ENCODE assay signal across 25 cellular contexts in the genomic region with DNA sequence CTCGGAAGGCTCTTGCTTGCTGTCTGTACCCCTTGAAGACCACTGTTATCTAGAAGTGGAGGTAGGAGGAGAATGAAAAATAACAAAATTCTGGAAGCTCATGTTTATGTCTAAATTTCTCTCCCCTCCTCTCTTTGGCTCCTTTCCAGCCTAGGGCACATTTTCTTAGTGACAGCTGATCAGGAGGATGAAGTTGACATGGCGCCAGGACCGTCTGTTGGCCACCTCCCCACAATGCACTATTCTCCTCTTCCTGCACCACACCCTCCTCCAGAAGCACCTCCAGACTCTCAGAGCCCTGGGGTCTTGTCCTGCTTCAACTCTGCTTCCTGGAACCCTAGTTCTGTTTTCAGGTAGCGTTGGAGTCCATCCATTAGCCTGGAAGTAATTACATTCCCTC. TPM values are rescaled to one million over a fixed set of nuclear protein-coding genes. Genes with fewer than 3 reads are reported as not detected.
"Had no signal": no experiment of that assay in that cellular context is flagged by ENCODE, and none has a peak within 500 bp of the region (broad histone marks: within the 10 kb centered on the region; RNA-seq: fewer than 3 reads in every experiment).

No MANE protein-coding gene starts in this region.

- H3K9me3 Mint-ChIP-seq: natural killer cell; stimulated activated effector memory CD8-positive, alpha-beta T cell treated with anti-CD3 and anti-CD28 coated beads, Interleukin-12 subunit alpha, Interleukin-12 subunit beta, amount 100 ng/mL, for 72 hours had no signal

- DNase-seq: islet precursor cell; left ventricle myocardium inferior; mesendoderm; naive B cell; natural killer cell; ovary; retina; right cardiac atrium; stimulated activated CD4-positive, alpha-beta T cell treated with anti-CD3 and anti-CD28 coated beads, Interleukin-12 subunit alpha, Interleukin-12 subunit beta, amount 100 ng/mL, for 4 hours; stimulated activated CD4-positive, alpha-beta T cell treated with anti-CD3 and anti-CD28 coated beads, Interleukin-15, amount 100 ng/mL, for 24 hours; stimulated activated CD4-positive, alpha-beta T cell treated with anti-CD3 and anti-CD28 coated beads, Interleukin-4, amount 100 ng/mL, for 24 hours; stimulated activated naive CD4-positive, alpha-beta T cell; tibial artery; trophoblast cell; upper lobe of right lung had no signal

- H3K9me3 ChIP-seq: ovary, prostate gland, suprapubic skin, thoracic aorta, tibial artery, upper lobe of right lung had no signal

- H3K27ac ChIP-seq: left ventricle myocardium inferior, ovary, prostate gland, skin epidermis, suprapubic skin, thoracic aorta, tibial artery, upper lobe of right lung had no signal

- H3K4me1 Mint-ChIP-seq: mesothelial cell of epicardium had no signal

- H3K36me3 ChIP-seq: left ventricle myocardium inferior, ovary, prostate gland, suprapubic skin, thoracic aorta, tibial artery, upper lobe of right lung had no signal

- H3K36me3 Mint-ChIP-seq: mesothelial cell of epicardium; naive B cell; natural killer cell; stimulated activated effector memory CD8-positive, alpha-beta T cell treated with anti-CD3 and anti-CD28 coated beads, Interleukin-12 subunit alpha, Interleukin-12 subunit beta, amount 100 ng/mL, for 72 hours had no signal

- H3K27ac Mint-ChIP-seq: mesothelial cell of epicardium; natural killer cell; nephron progenitor cell; stimulated activated effector memory CD8-positive, alpha-beta T cell treated with anti-CD3 and anti-CD28 coated beads, Interleukin-12 subunit alpha, Interleukin-12 subunit beta, amount 100 ng/mL, for 72 hours; stimulated activated naive CD8-positive, alpha-beta T cell treated with anti-CD3 and anti-CD28 coated beads, Interleukin-15, Interleukin-2, amounts not matched to agents 100 ng/mL and 50 ng/mL, for 24 hours had no signal

- H3K4me1 ChIP-seq: left ventricle myocardium inferior, prostate gland, suprapubic skin, tibial artery, upper lobe of right lung had no signal

- H3K4me3 Mint-ChIP-seq: mesothelial cell of epicardium; naive B cell; natural killer cell; nephron progenitor cell; stimulated activated effector memory CD8-positive, alpha-beta T cell treated with anti-CD3 and anti-CD28 coated beads, Interleukin-12 subunit alpha, Interleukin-12 subunit beta, amount 100 ng/mL, for 72 hours; stimulated activated naive CD8-positive, alpha-beta T cell treated with anti-CD3 and anti-CD28 coated beads, Interleukin-15, Interleukin-2, amounts not matched to agents 100 ng/mL and 50 ng/mL, for 24 hours had no signal

- H3K4me3 ChIP-seq: left ventricle myocardium inferior, lung, ovary, prostate gland, skin epidermis, suprapubic skin, thoracic aorta, tibial artery, upper lobe of right lung had no signal

- H3K27me3 ChIP-seq: ovary, upper lobe of right lung had no signal

- ATAC-seq: natural killer cell, right cardiac atrium, sciatic nerve, upper lobe of right lung had no signal

RNA-seq across cellular contexts. Expression of a gene that starts 25.5 kb away (rescaled TPM):
- total RNA-seq: natural killer cell had no signal
